ENCODE assay signal across 28 cellular contexts in the genomic region with DNA sequence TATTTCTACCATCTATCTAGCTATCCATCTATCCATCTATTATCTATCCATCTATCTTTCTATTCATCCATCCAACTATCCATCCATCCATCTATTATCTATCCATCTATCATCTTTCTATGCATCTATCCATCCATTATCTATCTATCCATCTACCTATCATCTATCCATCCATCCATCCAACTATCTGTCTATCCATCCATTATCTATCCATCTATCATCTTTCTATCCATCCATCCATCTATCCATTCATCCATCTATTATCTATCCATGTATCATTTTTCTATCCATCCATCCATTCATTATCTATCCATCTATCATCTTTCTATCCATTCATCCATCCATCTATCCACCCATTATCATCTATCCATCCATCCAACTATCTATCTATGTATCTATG. TPM values are rescaled to one million over a fixed set of nuclear protein-coding genes. Genes with fewer than 3 reads are reported as not detected.
"Had no signal": no experiment of that assay in that cellular context is flagged by ENCODE, and none has a peak within 500 bp of the region (broad histone marks: within the 10 kb centered on the region; RNA-seq: fewer than 3 reads in every experiment).

No MANE protein-coding gene starts in this region.

- H3K4me1 Mint-ChIP-seq: stimulated activated effector memory CD8-positive, alpha-beta T cell treated with anti-CD3 and anti-CD28 coated beads, Interleukin-12 subunit alpha, Interleukin-12 subunit beta, amount 100 ng/mL, for 72 hours; stimulated activated naive CD8-positive, alpha-beta T cell treated with anti-CD3 and anti-CD28 coated beads, Interleukin-15, amount 100 ng/mL, for 72 hours had no signal

- H3K36me3 ChIP-seq: stomach, suprapubic skin, thoracic aorta, thyroid gland, tibial nerve, transverse colon, upper lobe of left lung, upper lobe of right lung, uterus, vagina had no signal

- H3K4me3 Mint-ChIP-seq: stimulated activated effector memory CD8-positive, alpha-beta T cell treated with anti-CD3 and anti-CD28 coated beads, Interleukin-12 subunit alpha, Interleukin-12 subunit beta, amount 100 ng/mL, for 72 hours; stimulated activated memory B cell treated with anti-CD40 and anti-IgM and Interleukin-4, amounts not matched to agents 10 μg/mL and 1 μg/mL and 100 μg/mL, for 72 hours; stimulated activated naive B cell treated with anti-CD40 and anti-IgM and Interleukin-4, amounts not matched to agents 10 μg/mL and 1 μg/mL and 100 μg/mL, for 72 hours; stimulated activated naive CD8-positive, alpha-beta T cell treated with anti-CD3 and anti-CD28 coated beads, Interleukin-15, amount 100 ng/mL, for 72 hours; stimulated activated naive CD8-positive, alpha-beta T cell treated with anti-CD3 and anti-CD28 coated beads, Interleukin-15, Interleukin-2, amounts not matched to agents 100 ng/mL and 50 ng/mL, for 24 hours; type B pancreatic cell had no signal

- H3K4me1 ChIP-seq: stomach, suprapubic skin, testis, thyroid gland, tibial nerve, transverse colon, upper lobe of left lung, upper lobe of right lung, uterus, vagina had no signal

- H3K4me3 ChIP-seq: stomach, suprapubic skin, testis, thoracic aorta, thyroid gland, tibial nerve, transverse colon, upper lobe of left lung, upper lobe of right lung, uterus, vagina had no signal

- H3K27me3 ChIP-seq: stomach, testis, thyroid gland, tibial nerve, transverse colon, upper lobe of left lung, upper lobe of right lung, uterus, vagina had no signal

- H3K9me3 Mint-ChIP-seq: stimulated activated effector memory CD8-positive, alpha-beta T cell treated with anti-CD3 and anti-CD28 coated beads, Interleukin-12 subunit alpha, Interleukin-12 subunit beta, amount 100 ng/mL, for 72 hours; stimulated activated naive B cell treated with anti-CD40 and anti-IgM and Interleukin-4, amounts not matched to agents 10 μg/mL and 1 μg/mL and 100 μg/mL, for 72 hours; stimulated activated naive CD8-positive, alpha-beta T cell treated with anti-CD3 and anti-CD28 coated beads, Interleukin-15, Interleukin-2, amounts not matched to agents 100 ng/mL and 50 ng/mL, for 24 hours; type B pancreatic cell had no signal

- H3K27ac Mint-ChIP-seq: stimulated activated effector memory CD8-positive, alpha-beta T cell treated with anti-CD3 and anti-CD28 coated beads, Interleukin-12 subunit alpha, Interleukin-12 subunit beta, amount 100 ng/mL, for 72 hours; stimulated activated memory B cell treated with anti-CD40 and anti-IgM and Interleukin-4, amounts not matched to agents 10 μg/mL and 1 μg/mL and 100 μg/mL, for 72 hours; stimulated activated naive B cell treated with anti-CD40 and anti-IgM and Interleukin-4, amounts not matched to agents 10 μg/mL and 1 μg/mL and 100 μg/mL, for 72 hours; stimulated activated naive CD8-positive, alpha-beta T cell treated with anti-CD3 and anti-CD28 coated beads, Interleukin-15, amount 100 ng/mL, for 72 hours; stimulated activated naive CD8-positive, alpha-beta T cell treated with anti-CD3 and anti-CD28 coated beads, Interleukin-15, Interleukin-2, amounts not matched to agents 100 ng/mL and 50 ng/mL, for 24 hours; type B pancreatic cell had no signal

- ATAC-seq: stimulated activated effector memory CD8-positive, alpha-beta T cell treated with anti-CD3 and anti-CD28 coated beads, Interleukin-12 subunit alpha, Interleukin-12 subunit beta, amount 100 ng/mL, for 72 hours; stimulated activated memory B cell treated with anti-CD40 and anti-IgM and Interleukin-4, amounts not matched to agents 10 μg/mL and 1 μg/mL and 100 μg/mL, for 72 hours; stimulated activated naive B cell treated with anti-CD40 and anti-IgM and Interleukin-4, amounts not matched to agents 10 μg/mL and 1 μg/mL and 100 μg/mL, for 72 hours; stimulated activated naive CD8-positive, alpha-beta T cell treated with anti-CD3 and anti-CD28 coated beads, Interleukin-15, amount 100 ng/mL, for 72 hours; stimulated activated naive CD8-positive, alpha-beta T cell treated with anti-CD3 and anti-CD28 coated beads, Interleukin-15, Interleukin-2, amounts not matched to agents 100 U/mL and 50 U/mL, for 24 hours; upper lobe of right lung had no signal

- H3K27ac ChIP-seq: stomach, suprapubic skin, testis, thoracic aorta, thyroid gland, tibial nerve, transverse colon, upper lobe of left lung, upper lobe of right lung, uterus, vagina had no signal

- H3K9me3 ChIP-seq: stomach, suprapubic skin, testis, thoracic aorta, thyroid gland, tibial nerve, transverse colon, upper lobe of left lung, upper lobe of right lung, uterus, vagina had no signal

- H3K36me3 Mint-ChIP-seq: stimulated activated effector memory CD8-positive, alpha-beta T cell treated with anti-CD3 and anti-CD28 coated beads, Interleukin-12 subunit alpha, Interleukin-12 subunit beta, amount 100 ng/mL, for 72 hours; stimulated activated memory B cell treated with anti-CD40 and anti-IgM and Interleukin-4, amounts not matched to agents 10 μg/mL and 1 μg/mL and 100 μg/mL, for 72 hours had no signal

- DNase-seq: stimulated activated CD4-positive, alpha-beta T cell treated with anti-CD3 and anti-CD28 coated beads, Interleukin-2, amount 100 ng/mL, for 48 hours; stimulated activated CD4-positive, alpha-beta T cell treated with anti-CD3 and anti-CD28 coated beads, Interleukin-4, amount 100 ng/mL, for 1 hour; stimulated activated CD4-positive, alpha-beta T cell treated with anti-CD3 and anti-CD28 coated beads, Interleukin-4, amount 100 ng/mL, for 24 hours; stimulated activated CD4-positive, alpha-beta T cell treated with anti-CD3 and anti-CD28 coated beads, Interleukin-4, amount 100 ng/mL, for 4 hours; stimulated activated CD8-positive, alpha-beta memory T cell treated with anti-CD3 and anti-CD28 coated beads, Interleukin-4, amount 100 ng/mL, for 48 hours; stimulated activated naive B cell treated with anti-CD40 and anti-IgM and Interleukin-4, amounts not matched to agents 10 μg/mL and 1 μg/mL and 100 μg/mL, for 72 hours; stimulated activated naive CD4-positive, alpha-beta T cell; stimulated activated naive CD4-positive, alpha-beta T cell treated with Interleukin-2 at 50 U/mL for 16 hours; stimulated activated naive CD8-positive, alpha-beta T cell treated with anti-CD3 and anti-CD28 coated beads, Interleukin-15, amount 100 ng/mL, for 72 hours; stimulated activated naive CD8-positive, alpha-beta T cell treated with anti-CD3 and anti-CD28 coated beads, Interleukin-15, Interleukin-2, amounts not matched to agents 100 U/mL and 50 U/mL, for 24 hours; stomach; substantia nigra; testis; thyroid gland; transverse colon; trophoblast cell; upper lobe of left lung; upper lobe of right lung; uterus had no signal

- FAIRE-seq: urothelium cell line had no signal

RNA-seq across cellular contexts. Expression of a gene that starts 38.8 kb away (rescaled TPM):
- total RNA-seq: thoracic aorta, transverse colon, upper lobe of left lung, upper lobe of right lung had no signal
